20 cellular contexts compared by ENCODE assay signal in genomic region chr7:132059141-132059540, GRCh38.
A peak's percentile ranks its signal among the peaks of the same experiment; 100 is the strongest.
DNase-seq lines count a peak whose midpoint lies in the region; ATAC-seq lines count a peak whose summit lies in the region.
"Had no signal": no experiment of that assay in that cellular context is flagged by ENCODE, and none has a peak within 500 bp of the region (broad histone marks: within the 10 kb centered on the region; RNA-seq: fewer than 3 reads in every experiment).

No MANE protein-coding gene starts in this region.

- H3K4me3 Mint-ChIP-seq in activated T-cell treated with anti-CD3 and anti-CD28 coated beads, Interleukin-2, amount 50 U/mL, for 72 hours: no peak overlapping the region
- H3K4me3 Mint-ChIP-seq in stimulated activated memory B cell treated with anti-CD40 and anti-IgM and Interleukin-4, amounts not matched to agents 10 μg/mL and 1 μg/mL and 100 μg/mL, for 72 hours: no peak overlapping the region
- H3K4me3 Mint-ChIP-seq: IgD-negative memory B cell, memory B cell, nephron progenitor cell, type B pancreatic cell had no signal

- peak; percentile 49 to 77 for ATAC-seq in activated T-cell treated with anti-CD3 and anti-CD28 coated beads, Interleukin-2, amount 50 U/mL, for 72 hours (replicated peaks in 1 of 2)
- peak; percentile 67 for ATAC-seq in GM21723 (IDR thresholded peaks at IDR 0.05; ENCODE audit: unreplicated experiment)
- peak; percentile 59 for ATAC-seq in HG03457 (IDR thresholded peaks at IDR 0.05; ENCODE audit: unreplicated experiment)
- peak; percentile 31 for ATAC-seq in stimulated activated memory B cell treated with anti-CD40 and anti-IgM and Interleukin-4, amounts not matched to agents 10 μg/mL and 1 μg/mL and 100 μg/mL, for 72 hours
- ATAC-seq: A549 had no signal

- in situ Hi-C loops in G401 (cut with HindIII; ENCODE audit: low sequenced_read_pairs): no loop called here

- DNase-seq in activated T-cell treated with anti-CD3 and anti-CD28 coated beads, Interleukin-2, amount 50 U/mL, for 72 hours: peak; percentile 5 to 11
- DNase-seq in activated T-cell treated with anti-CD3 and anti-CD28 coated beads, Interleukin-2, amount 50 U/mL, for 1 hour: no peak
- DNase-seq in HK-2 (ENCODE audit: unreplicated experiment): no peak
- no peak for DNase-seq in cerebellum (ENCODE audit: low spot score)
- no peak for DNase-seq in G401 (ENCODE audit: low spot score)
- DNase-seq: activated effector memory CD4-positive, alpha-beta T cell treated with Interleukin-2 at 50 U/mL for 16 hours; aorta; cerebellar nuclear complex; DMS 273 treated with DMSO at 0.1 percent for 48 hours; GF-D8; kidney; NCI-H187; nephron progenitor cell had no signal

- H3K27ac Mint-ChIP-seq in activated T-cell treated with anti-CD3 and anti-CD28 coated beads, Interleukin-2, amount 50 U/mL, for 72 hours: no peak overlapping the region
- H3K27ac Mint-ChIP-seq in stimulated activated memory B cell treated with anti-CD40 and anti-IgM and Interleukin-4, amounts not matched to agents 10 μg/mL and 1 μg/mL and 100 μg/mL, for 72 hours: no peak overlapping the region
- H3K27ac Mint-ChIP-seq: IgD-negative memory B cell, memory B cell, nephron progenitor cell, type B pancreatic cell had no signal

- H3K36me3 Mint-ChIP-seq in activated T-cell treated with anti-CD3 and anti-CD28 coated beads, Interleukin-2, amount 50 U/mL, for 72 hours (ENCODE audit: insufficient read depth in 2 of 2): peaks cover 0 to 2% of the 10 kb centered on the region in 2 donors
- no peaks in the 10 kb centered on the region for H3K36me3 Mint-ChIP-seq in stimulated activated memory B cell treated with anti-CD40 and anti-IgM and Interleukin-4, amounts not matched to agents 10 μg/mL and 1 μg/mL and 100 μg/mL, for 72 hours
- H3K36me3 Mint-ChIP-seq: IgD-negative memory B cell, memory B cell, type B pancreatic cell had no signal

- H3K27me3 Mint-ChIP-seq in activated T-cell treated with anti-CD3 and anti-CD28 coated beads, Interleukin-2, amount 50 U/mL, for 72 hours (ENCODE audit: low read depth): no peaks in the 10 kb centered on the region
- no peaks in the 10 kb centered on the region for H3K27me3 Mint-ChIP-seq in stimulated activated memory B cell treated with anti-CD40 and anti-IgM and Interleukin-4, amounts not matched to agents 10 μg/mL and 1 μg/mL and 100 μg/mL, for 72 hours
- H3K27me3 Mint-ChIP-seq: IgD-negative memory B cell had no signal

- peaks cover 5% of the 10 kb centered on the region in 2 donors for H3K9me3 Mint-ChIP-seq in activated T-cell treated with anti-CD3 and anti-CD28 coated beads, Interleukin-2, amount 50 U/mL, for 72 hours
- H3K9me3 Mint-ChIP-seq in stimulated activated memory B cell treated with anti-CD40 and anti-IgM and Interleukin-4, amounts not matched to agents 10 μg/mL and 1 μg/mL and 100 μg/mL, for 72 hours: peaks cover 9% of the 10 kb centered on the region
- H3K9me3 Mint-ChIP-seq: type B pancreatic cell had no signal

- no peaks in the 10 kb centered on the region for H3K4me1 Mint-ChIP-seq in activated T-cell treated with anti-CD3 and anti-CD28 coated beads, Interleukin-2, amount 50 U/mL, for 72 hours (ENCODE audit: low read depth)
- no peaks in the 10 kb centered on the region for H3K4me1 Mint-ChIP-seq in stimulated activated memory B cell treated with anti-CD40 and anti-IgM and Interleukin-4, amounts not matched to agents 10 μg/mL and 1 μg/mL and 100 μg/mL, for 72 hours
- H3K4me1 Mint-ChIP-seq: memory B cell, nephron progenitor cell had no signal

Comparison
In these comparisons a context has a peak if more than half of its experiments do, and no peak if none do; other contexts are left out.
1. DNase-seq: peak in activated T-cell treated with anti-CD3 and anti-CD28 coated beads, Interleukin-2, amount 50 U/mL, for 72 hours (2 of 2); none in activated T-cell treated with anti-CD3 and anti-CD28 coated beads, Interleukin-2, amount 50 U/mL, for 1 hour (single experiment), HK-2 (single experiment), cerebellum (single experiment) and G401 (single experiment).
2. Peak in every context shown above with its lines, with median percentiles within 50 percentile points of each other: ATAC-seq.